Comparison of ENCODE assay signal across 13 cellular contexts in genomic region chr2:42129487-42129852, GRCh38.
A peak's percentile ranks its signal among the peaks of the same experiment; 100 is the strongest.
DNase-seq lines count a peak whose midpoint lies in the region; ATAC-seq and TF ChIP-seq lines count a peak whose summit lies in the region.
"Had no signal": no experiment of that assay in that cellular context is flagged by ENCODE, and none has a peak within 500 bp of the region (broad histone marks: within the 10 kb centered on the region; RNA-seq: fewer than 3 reads in every experiment).

No MANE protein-coding gene starts in this region.

- H3K27ac Mint-ChIP-seq in T-helper 2 cell treated with Interferon-gamma antibody and Interleukin-4, amounts not matched to agents 5 μg/mL and 100 μg/mL, for 36 hours = peak overlapping the region; percentile 61
- peak overlapping the region; percentile 87 for H3K27ac Mint-ChIP-seq in stimulated activated effector memory CD8-positive, alpha-beta T cell treated with anti-CD3 and anti-CD28 coated beads, Interleukin-12 subunit alpha, Interleukin-12 subunit beta, amount 100 ng/mL, for 72 hours

- no peaks in the 10 kb centered on the region for H3K9me3 Mint-ChIP-seq in T-helper 2 cell treated with Interferon-gamma antibody and Interleukin-4, amounts not matched to agents 5 μg/mL and 100 μg/mL, for 36 hours
- H3K9me3 Mint-ChIP-seq in stimulated activated effector memory CD8-positive, alpha-beta T cell treated with anti-CD3 and anti-CD28 coated beads, Interleukin-12 subunit alpha, Interleukin-12 subunit beta, amount 100 ng/mL, for 72 hours = no peaks in the 10 kb centered on the region

- no peak for TF ChIP-seq CTCF in RWPE1 (conservative IDR thresholded peaks at IDR 0.05; ENCODE audit: low read depth)

- POLR2A ChIA-PET in RWPE1 (lab: Yijun Ruan, JAX; ENCODE audit: low non-redundant PET) = no interaction called here

- peaks cover 83% of the 10 kb centered on the region for H3K4me1 Mint-ChIP-seq in T-helper 2 cell treated with Interferon-gamma antibody and Interleukin-4, amounts not matched to agents 5 μg/mL and 100 μg/mL, for 36 hours (ENCODE audit: low read depth)
- H3K4me1 Mint-ChIP-seq in stimulated activated effector memory CD8-positive, alpha-beta T cell treated with anti-CD3 and anti-CD28 coated beads, Interleukin-12 subunit alpha, Interleukin-12 subunit beta, amount 100 ng/mL, for 72 hours = peaks cover 73% of the 10 kb centered on the region

- CTCF ChIA-PET in RWPE1 (lab: Yijun Ruan, JAX) = no interaction called here

- H3K36me3 Mint-ChIP-seq in T-helper 2 cell treated with Interferon-gamma antibody and Interleukin-4, amounts not matched to agents 5 μg/mL and 100 μg/mL, for 36 hours (ENCODE audit: low read depth) = no peaks in the 10 kb centered on the region
- H3K36me3 Mint-ChIP-seq in stimulated activated effector memory CD8-positive, alpha-beta T cell treated with anti-CD3 and anti-CD28 coated beads, Interleukin-12 subunit alpha, Interleukin-12 subunit beta, amount 100 ng/mL, for 72 hours = no peaks in the 10 kb centered on the region

- peak overlapping the region; percentile 52 for H3K27ac ChIP-seq in RWPE1
- H3K27ac ChIP-seq in epithelial cell of prostate = peak overlapping the region; percentile 78

- ATAC-seq in stimulated activated effector memory CD8-positive, alpha-beta T cell treated with anti-CD3 and anti-CD28 coated beads, Interleukin-12 subunit alpha, Interleukin-12 subunit beta, amount 100 ng/mL, for 72 hours = no peak
- ATAC-seq in HG03469 (IDR thresholded peaks at IDR 0.05; ENCODE audit: unreplicated experiment) = no peak
- no peak for ATAC-seq in GM21526 (IDR thresholded peaks at IDR 0.05; ENCODE audit: low FRiP score, unreplicated experiment)
- no peak for ATAC-seq in HG02840 (IDR thresholded peaks at IDR 0.05; ENCODE audit: low FRiP score, unreplicated experiment)

- H3K27me3 Mint-ChIP-seq in T-helper 2 cell treated with Interferon-gamma antibody and Interleukin-4, amounts not matched to agents 5 μg/mL and 100 μg/mL, for 36 hours (ENCODE audit: low read depth) = no peaks in the 10 kb centered on the region

- DNase-seq in T-helper 2 cell treated with Interferon-gamma antibody and Interleukin-4, amounts not matched to agents 5 μg/mL and 100 μg/mL, for 36 hours (ENCODE audit: low spot score) = no peak
- DNase-seq in T-helper 2 cell = no peak
- no peak for DNase-seq in RWPE1 (ENCODE audit: low spot score)
- no peak for DNase-seq in epithelial cell of prostate (ENCODE audit: low read depth, low spot score)
- DNase-seq in stimulated activated effector memory CD8-positive, alpha-beta T cell treated with anti-CD3 and anti-CD28 coated beads, Interleukin-12 subunit alpha, Interleukin-12 subunit beta, amount 100 ng/mL, for 72 hours (ENCODE audit: low spot score in 2 of 2) = no peak
- DNase-seq: activated CD8-positive, alpha-beta memory T cell treated with anti-CD3 and anti-CD28 coated beads, Interleukin-2, amount 50 U/mL, for 4 hours; anterior cingulate cortex; islet precursor cell; NCI-H2107; T1000 had no signal

- H3K4me3 Mint-ChIP-seq in T-helper 2 cell treated with Interferon-gamma antibody and Interleukin-4, amounts not matched to agents 5 μg/mL and 100 μg/mL, for 36 hours = peak overlapping the region; percentile 35
- peak overlapping the region; percentile 57 for H3K4me3 Mint-ChIP-seq in stimulated activated effector memory CD8-positive, alpha-beta T cell treated with anti-CD3 and anti-CD28 coated beads, Interleukin-12 subunit alpha, Interleukin-12 subunit beta, amount 100 ng/mL, for 72 hours
